Comparison of ENCODE assay signal across 8 cellular contexts in the genomic region with DNA sequence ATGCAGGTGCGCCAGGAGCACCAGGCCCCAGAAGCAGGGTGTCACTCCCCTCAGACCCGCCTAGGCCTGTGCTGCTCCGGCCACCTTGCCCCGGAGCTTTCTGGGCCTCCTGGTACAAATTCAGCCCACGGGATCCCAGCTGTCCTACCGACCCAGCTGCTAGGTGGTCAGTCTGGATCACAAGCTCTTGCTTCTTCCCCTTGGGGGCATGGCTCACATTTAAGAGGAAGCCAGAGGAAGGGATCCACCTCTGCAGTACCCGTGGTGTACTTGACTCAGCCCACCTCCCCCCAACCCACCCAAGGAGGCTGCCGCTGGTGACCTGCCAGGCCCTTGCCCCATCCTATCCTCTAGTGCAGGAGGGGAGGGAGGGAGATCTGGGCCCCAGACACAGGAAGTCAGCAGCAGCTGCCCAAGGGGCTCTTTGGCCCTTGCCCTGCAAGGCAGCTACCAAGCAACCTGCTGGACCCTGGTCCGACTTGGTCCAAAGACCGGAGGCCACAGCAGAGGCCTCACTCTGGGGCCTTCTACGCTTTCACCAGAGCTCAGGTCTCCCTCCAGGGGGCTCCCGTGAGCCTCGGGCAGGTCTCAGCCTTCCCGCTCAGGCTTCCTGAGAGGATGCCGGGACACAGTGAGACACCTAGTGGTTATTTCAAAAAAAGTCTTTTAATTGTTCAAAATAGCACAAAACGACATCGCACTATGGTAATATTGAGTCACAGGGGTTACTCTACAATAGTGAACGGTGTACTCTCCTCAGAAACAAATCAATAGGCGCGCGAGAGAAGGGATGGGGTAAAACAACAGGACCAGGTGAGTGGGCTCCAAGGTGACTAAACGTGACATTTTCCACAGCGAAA. TPM values are rescaled to one million over a fixed set of nuclear protein-coding genes. Genes with fewer than 3 reads are reported as not detected.
DNase-seq lines count a peak whose midpoint lies in the region; ATAC-seq and TF ChIP-seq lines count a peak whose summit lies in the region.

No MANE protein-coding gene starts in this region.

- H3K4me1 ChIP-seq in MM.1S (ENCODE audit: low read length) (no peaks in the 10 kb centered on the region), RWPE2 (ENCODE audit: insufficient read depth, poor library complexity, severe bottlenecking) (no peaks in the 10 kb centered on the region), aorta (ENCODE audit: control insufficient read depth in 1 of 2, insufficient read depth in 2 of 2, low read length in 2 of 2) (no peaks in the 10 kb centered on the region)

- H2AFZ ChIP-seq in MM.1S (ENCODE audit: low read length): no peak overlapping the region

- peaks cover 3% of the 10 kb centered on the region; the same call in 1 of the 2 replicates for H3F3A ChIP-seq in MM.1S (ENCODE audit: insufficient read depth, low read length)

- no peak overlapping the region for H3K9ac ChIP-seq in MM.1S (ENCODE audit: low read length)

- peak; percentile 88 for TF ChIP-seq CTCF in MM.1S (IDR thresholded peaks at IDR 0.05; ENCODE audit: low read length)
- TF ChIP-seq CTCF in RWPE2 (IDR thresholded peaks at IDR 0.05; ENCODE audit: poor library complexity, severe bottlenecking): peak; percentile 78
- TF ChIP-seq CTCF in omental fat pad (IDR thresholded peaks at IDR 0.05): no peak

- H3K79me2 ChIP-seq in MM.1S (ENCODE audit: low read length): peaks cover 11% of the 10 kb centered on the region; the same call in 1 of the 2 replicates

- no peak overlapping the region for H3K4me2 ChIP-seq in MM.1S (ENCODE audit: low read depth, low read length)

- 49 to 68% methylated on average over 23 of the region's 23 CpGs for WGBS in aorta, 2 donors

- intact Hi-C loops in aorta (cut with DNase I): loop anchor here in 1 of 2 donors (10.0 kb wide), 1 partner anchor 982 kb away; no protein-coding TSS in a partner anchor

- H3K27me3 ChIP-seq in MM.1S (replicated peaks; ENCODE audit: insufficient read depth, low read length) (no peaks in the 10 kb centered on the region), RWPE2 (ENCODE audit: insufficient read depth, poor library complexity, severe bottlenecking) (no peaks in the 10 kb centered on the region), aorta (ENCODE audit: control insufficient read depth in 1 of 2, insufficient read depth in 2 of 2, low read length in 1 of 2) (no peaks in the 10 kb centered on the region)

- H4K20me1 ChIP-seq in MM.1S (ENCODE audit: insufficient read depth, low read length): no peaks in the 10 kb centered on the region

- peak; percentile 73 for DNase-seq in DMS153 (lab: John Stamatoyannopoulos, UW)
- DNase-seq in GOT3 (lab: John Stamatoyannopoulos, UW): peak; percentile 28
- DNase-seq in MM.1S: peak; percentile 83
- no peak for DNase-seq in RWPE2 (ENCODE audit: low spot score)
- DNase-seq in activated gamma-delta T cell (lab: John Stamatoyannopoulos, UW): peak; percentile 34
- peak; percentile 65 for DNase-seq in fibroblast of the conjunctiva (ENCODE audit: low read depth)
- no peak for DNase-seq in omental fat pad (ENCODE audit: low spot score)
- DNase-seq in aorta: peak; percentile 85 to 90

- H3K27ac ChIP-seq in MM.1S (ENCODE audit: low read length) (no peak overlapping the region), RWPE2 (ENCODE audit: poor library complexity, severe bottlenecking) (no peak overlapping the region), aorta (ENCODE audit: low read depth in 1 of 2, low read length in 2 of 2) (no peak overlapping the region)

- H3K4me3 ChIP-seq in MM.1S (ENCODE audit: low read length) (no peak overlapping the region), RWPE2 (ENCODE audit: severe bottlenecking) (no peak overlapping the region), aorta (ENCODE audit: low read length in 2 of 2) (no peak overlapping the region)

- H3K9me3 ChIP-seq in MM.1S (replicated peaks; ENCODE audit: insufficient read depth, low read length): no peaks in the 10 kb centered on the region
- H3K9me3 ChIP-seq in RWPE2 (ENCODE audit: severe bottlenecking): no peaks in the 10 kb centered on the region
- no peaks in the 10 kb centered on the region for H3K9me3 ChIP-seq in aorta (ENCODE audit: control insufficient read depth, low read length)

- ATAC-seq in RWPE2 (ENCODE audit: low read depth) (peak; percentile 78), omental fat pad (ENCODE audit: low FRiP score) (peak; percentile 59), aorta (ENCODE audit: low FRiP score) (peak; percentile 77)

- H3K36me3 ChIP-seq in MM.1S (replicated peaks; ENCODE audit: insufficient read depth, low read length) (no peaks in the 10 kb centered on the region), RWPE2 (ENCODE audit: low read depth) (peaks cover 34% of the 10 kb centered on the region), aorta (ENCODE audit: control insufficient read depth in 1 of 2, insufficient read depth in 2 of 2, low read length in 1 of 2) (no peaks in the 10 kb centered on the region)

- H3K9me2 ChIP-seq in MM.1S (replicated peaks; ENCODE audit: insufficient read depth, low read length): no peaks in the 10 kb centered on the region

RNA-seq across cellular contexts. Expression of gene RENBP, which starts 2.7 kb away (rescaled TPM):
- total RNA-seq in omental fat pad: 10 to 100 TPM in 3 of 4 donors, 1 to 10 TPM in 1; 7.8 to 33.0 (median 26.5) TPM
- 10 to 100 TPM; 13.1 to 20.9 TPM for total RNA-seq in aorta
- polyA plus RNA-seq in aorta: 10 to 100 TPM; 10.5 to 14.5 TPM

RNA-seq across cellular contexts. Expression of gene NAA10, which starts 12.3 kb away (rescaled TPM):
- total RNA-seq in omental fat pad: 100 to 1,000 TPM in 1 of 4 donors, 10 to 100 TPM in 3; 85.7 to 101 (median 90.7) TPM
- 10 to 100 TPM; 70.2 to 87.3 TPM for total RNA-seq in aorta
- 100 to 1,000 TPM in 1 of 2 donors, 10 to 100 TPM in 1; 81.8 to 287 TPM for polyA plus RNA-seq in aorta

RNA-seq across cellular contexts. Expression of gene ARHGAP4, which starts 21.1 kb away (rescaled TPM):
- total RNA-seq in omental fat pad (10 to 100 TPM; 16.6 to 72.2 (median 36.4) TPM), aorta (10 to 100 TPM; 36.0 to 81.3 TPM)
- polyA plus RNA-seq in aorta: 10 to 100 TPM; 13.5 to 31.9 TPM

RNA-seq across cellular contexts. Expression of gene HCFC1, which starts 24.5 kb away (rescaled TPM):
- total RNA-seq in omental fat pad (10 to 100 TPM; 21.5 to 41.5 (median 30.8) TPM), aorta (10 to 100 TPM; 41.6 to 41.8 TPM)
- polyA plus RNA-seq in aorta: 10 to 100 TPM in 1 of 2 donors, 1 to 10 TPM in 1; 6.5 to 20.3 TPM

RNA-seq across cellular contexts. Expression of gene TMEM187, which starts 25.4 kb away (rescaled TPM):
- 1 to 10 TPM; 1.9 to 9.0 (median 4.5) TPM for total RNA-seq in omental fat pad
- 1 to 10 TPM; 3.8 to 8.6 TPM for total RNA-seq in aorta
- 1 to 10 TPM; 2.5 to 6.3 TPM for polyA plus RNA-seq in aorta

Comparison
In these comparisons a context has a peak if more than half of its experiments do, and no peak if none do; other contexts are left out.
1. DNase-seq: peak in DMS153 (single experiment), GOT3 (single experiment), MM.1S (single experiment), activated gamma-delta T cell (single experiment), fibroblast of the conjunctiva (single experiment) and aorta (2 of 2); none in RWPE2 (single experiment) and omental fat pad (single experiment).
2. CTCF ChIP-seq: peak in MM.1S (single experiment) and RWPE2 (single experiment); none in omental fat pad (0 of 3).
3. Peak in every context shown above with its lines, with median percentiles within 50 percentile points of each other: ATAC-seq.